In the genomic region with DNA sequence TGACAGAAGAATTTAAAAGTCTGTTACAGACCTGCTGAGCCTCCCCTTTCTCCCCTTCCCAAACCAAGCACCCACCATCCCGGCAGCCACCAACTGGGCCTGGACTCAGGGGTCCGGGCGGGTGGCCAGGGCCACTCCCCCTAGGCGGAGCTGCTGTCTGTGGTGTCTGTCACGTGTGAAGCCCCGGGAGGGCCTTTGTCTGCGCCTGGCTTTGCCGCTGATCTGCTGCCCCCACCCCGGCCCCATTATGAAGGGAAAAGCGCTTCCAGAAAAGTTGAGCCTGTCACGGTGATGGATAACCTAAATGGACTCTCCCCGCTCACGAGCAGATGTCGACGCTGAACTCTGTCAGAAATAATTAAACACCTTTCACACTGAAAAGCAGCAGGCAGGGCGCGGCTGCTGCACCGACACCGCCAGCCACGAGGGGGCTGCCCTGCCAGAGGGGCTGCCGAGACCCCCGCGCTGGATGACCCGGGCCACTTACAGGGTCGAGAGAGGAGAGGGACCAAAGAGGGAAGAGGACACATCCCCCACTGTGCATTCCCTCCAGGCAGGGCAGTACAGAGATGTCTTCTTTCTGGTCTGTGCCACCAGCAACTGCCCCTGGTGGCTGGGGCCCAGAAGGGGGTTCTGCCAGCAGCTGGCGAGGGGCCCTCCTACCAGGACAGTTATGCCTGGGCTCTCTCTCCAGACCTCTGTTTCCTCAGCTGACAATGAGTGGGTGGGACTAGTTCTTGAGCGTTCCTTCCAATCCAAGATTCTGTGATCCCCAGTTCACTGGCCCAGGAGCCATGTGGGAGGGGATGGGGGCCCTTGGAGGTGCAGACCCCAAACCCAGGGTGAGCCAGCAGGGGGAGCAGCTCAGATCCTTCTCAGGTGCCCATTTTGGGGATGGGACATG, we compare ENCODE assay signal across 8 cellular contexts. TPM values are rescaled to one million over a fixed set of nuclear protein-coding genes. Genes with fewer than 3 reads are reported as not detected.
A peak's percentile ranks its signal among the peaks of the same experiment; 100 is the strongest.
DNase-seq lines count a peak whose midpoint lies in the region; ATAC-seq and TF ChIP-seq lines count a peak whose summit lies in the region.

No MANE protein-coding gene starts in this region.

- DNase-seq in EH (ENCODE audit: low read depth) = peak; percentile 26
- DNase-seq in NCI-H2029 treated with DMSO at 0.1 percent for 48 hours (lab: John Stamatoyannopoulos, UW) = peak; percentile 13
- DNase-seq in choroid plexus epithelial cell (ENCODE audit: low read depth) = peak; percentile 42
- DNase-seq in lung microvascular endothelial cell (ENCODE audit: low read depth in 2 of 2) = peak; percentile 15 to 80
- DNase-seq in upper lobe of right lung = no peak
- DNase-seq in stimulated activated naive CD4-positive, alpha-beta T cell (lab: John Stamatoyannopoulos, UW) = no peak
- no peak for DNase-seq in dedifferentiated amniotic fluid mesenchymal stem cell (ENCODE audit: extremely low spot score)

- H3K27me3 ChIP-seq in upper lobe of right lung = peaks cover 13% of the 10 kb centered on the region

- no peaks in the 10 kb centered on the region for H3K4me1 ChIP-seq in upper lobe of right lung

- ATAC-seq in upper lobe of right lung (no peak), HG03159 (IDR thresholded peaks at IDR 0.05; ENCODE audit: unreplicated experiment) (no peak)

- TF ChIP-seq CTCF in choroid plexus epithelial cell (conservative IDR thresholded peaks at IDR 0.05; ENCODE audit: low read depth, low read length) (peak; percentile 47), upper lobe of right lung (IDR thresholded peaks at IDR 0.05) (no peak)

- H3K4me3 ChIP-seq in choroid plexus epithelial cell (ENCODE audit: low read depth, low read length) (peak overlapping the region; percentile 20), upper lobe of right lung (no peak overlapping the region)

- H3K9me3 ChIP-seq in upper lobe of right lung = no peaks in the 10 kb centered on the region

- H3K36me3 ChIP-seq in upper lobe of right lung = no peaks in the 10 kb centered on the region

- no peak overlapping the region for H3K27ac ChIP-seq in upper lobe of right lung

- intact Hi-C loops in upper lobe of right lung (cut with DNase I) = no loop called here

RNA-seq across cellular contexts. Expression of gene BARHL1, which starts 36.0 kb away (rescaled TPM):
- total RNA-seq in lung microvascular endothelial cell = not detected in 2 replicates
- total RNA-seq in upper lobe of right lung = not detected

Comparison
In these comparisons a context has a peak if more than half of its experiments do, and no peak if none do; other contexts are left out.
1. DNase-seq: peak in EH (single experiment), NCI-H2029 treated with DMSO at 0.1 percent for 48 hours (single experiment), choroid plexus epithelial cell (single experiment) and lung microvascular endothelial cell (2 of 2); none in upper lobe of right lung (single experiment), stimulated activated naive CD4-positive, alpha-beta T cell (0 of 6) and dedifferentiated amniotic fluid mesenchymal stem cell (single experiment).